Comparison of ENCODE assay signal across 8 cellular contexts in genomic region chr14:57317248-57317833, GRCh38. TPM values are rescaled to one million over a fixed set of nuclear protein-coding genes. Genes with fewer than 3 reads are reported as not detected.
DNase-seq lines count a peak whose midpoint lies in the region; ATAC-seq and FAIRE-seq lines count a peak whose summit lies in the region.

No MANE protein-coding gene starts in this region.

- peak; percentile 96 for FAIRE-seq in G401.6 (lab: Jason Lieb, UNC)

- DNase-seq in NCI-H226 (peak; percentile 54), cerebellum (ENCODE audit: low spot score) (peak; percentile 58), left kidney (ENCODE audit: low read depth, low spot score) (peak; percentile 90)
- peak; percentile 48 for DNase-seq in activated CD4-positive, alpha-beta T cell treated with anti-CD3 and anti-CD28 coated beads for 1 hour
- DNase-seq in stimulated activated CD4-positive, alpha-beta T cell treated with anti-CD3 and anti-CD28 coated beads, Interleukin-4, amount 100 ng/mL, for 4 hours = peak; percentile 51 to 56

- ATAC-seq in HG02938 (IDR thresholded peaks at IDR 0.05; ENCODE audit: unreplicated experiment) = peak; percentile 64
- ATAC-seq in HG02970 (IDR thresholded peaks at IDR 0.05; ENCODE audit: low FRiP score, unreplicated experiment) = no peak

RNA-seq across cellular contexts. Expression of gene AP5M1, which starts 48.6 kb away (rescaled TPM):
- 37.2 TPM for total RNA-seq in cerebellum

RNA-seq across cellular contexts. Expression of gene EXOC5, which starts 48.6 kb away (rescaled TPM):
- total RNA-seq in cerebellum = 85.5 TPM
